20 cellular contexts compared by ENCODE assay signal in the genomic region with DNA sequence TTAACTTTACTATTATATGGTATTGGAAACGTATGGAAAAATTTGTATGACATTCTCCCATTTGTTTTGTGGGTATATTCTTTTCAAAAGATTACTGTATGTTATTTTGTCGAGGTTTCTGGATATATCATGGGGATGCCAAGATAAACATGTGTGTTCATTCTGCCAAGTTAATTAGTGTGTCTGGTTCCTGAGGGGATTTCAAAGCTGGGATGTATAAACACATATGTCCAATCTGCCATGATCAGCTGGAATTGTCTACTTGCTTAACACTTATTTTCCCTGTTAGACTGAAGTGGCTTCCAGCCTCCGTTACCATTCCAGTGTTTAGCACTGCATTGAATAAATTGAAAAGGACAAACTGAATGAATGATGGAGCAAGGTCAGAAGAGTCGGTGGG.
DNase-seq lines count a peak whose midpoint lies in the region; ATAC-seq, FAIRE-seq and TF ChIP-seq lines count a peak whose summit lies in the region.
"Had no signal": no experiment of that assay in that cellular context is flagged by ENCODE, and none has a peak within 500 bp of the region (broad histone marks: within the 10 kb centered on the region; RNA-seq: fewer than 3 reads in every experiment).

No MANE protein-coding gene starts in this region.

- CTCF ChIA-PET in SK-N-SH (lab: Yijun Ruan, JAX), result no interaction called here

- 0 out of 2 replicates have a peak, but pooled peaks have one; percentile 4 for TF ChIP-seq RAD21 in SK-N-SH (IDR thresholded peaks at IDR 0.05; ENCODE audit: low read length)

- no peaks in the 10 kb centered on the region for H3K9me1 ChIP-seq in keratinocyte (ENCODE audit: control insufficient read depth, extremely low read depth, insufficient read depth, low read length)

- H3K4me1 ChIP-seq in SK-N-SH (ENCODE audit: control insufficient read depth in 1 of 2, insufficient read depth in 2 of 2, low read depth in 1 of 2, low read length in 1 of 2) (peaks cover 0 to 8% of the 10 kb centered on the region in 2 experiments; a peak in 2 of 4 replicates), keratinocyte (ENCODE audit: control insufficient read depth, extremely low read depth, insufficient read depth, low read length) (peaks cover 21% of the 10 kb centered on the region), psoas muscle (no peaks in the 10 kb centered on the region)
- H3K4me1 ChIP-seq: BLaER1 had no signal

- H2AFZ ChIP-seq in SK-N-SH (ENCODE audit: low read depth), result no peak overlapping the region
- no peak overlapping the region for H2AFZ ChIP-seq in keratinocyte (ENCODE audit: control insufficient read depth, low read length)

- no peak for TF ChIP-seq CTCF in SK-N-SH (IDR thresholded peaks at IDR 0.05)
- TF ChIP-seq CTCF in keratinocyte (optimal IDR thresholded peaks at IDR 0.05 in 1 of 3, IDR thresholded peaks at IDR 0.05 in 1 of 3, conservative IDR thresholded peaks at IDR 0.05 in 1 of 3; ENCODE audit: extremely low read depth in 1 of 3, insufficient read depth in 2 of 3, low read length in 3 of 3), result no peak
- no peak for TF ChIP-seq CTCF in psoas muscle (IDR thresholded peaks at IDR 0.05)

- no peaks in the 10 kb centered on the region for H3F3A ChIP-seq in SK-N-SH (replicated peaks; ENCODE audit: insufficient read depth)

- H3K9ac ChIP-seq in SK-N-SH (no peak overlapping the region), keratinocyte (ENCODE audit: control insufficient read depth, extremely low read depth, insufficient read depth, low read length) (no peak overlapping the region)
- H3K9ac ChIP-seq: BLaER1 had no signal

- H4K20me1 ChIP-seq in SK-N-SH (ENCODE audit: insufficient read depth), result no peaks in the 10 kb centered on the region
- no peaks in the 10 kb centered on the region for H4K20me1 ChIP-seq in keratinocyte (ENCODE audit: control insufficient read depth, extremely low read depth, insufficient read depth, low read length)
- H4K20me1 ChIP-seq: BLaER1 had no signal

- dilution Hi-C loops in keratinocyte (cut with MboI; ENCODE audit: extremely low pct_ligation_motif_present, low sequenced_read_pairs), result no loop called here

- H3K79me2 ChIP-seq in SK-N-SH (ENCODE audit: insufficient read depth) (no peaks in the 10 kb centered on the region), keratinocyte (ENCODE audit: control insufficient read depth, insufficient read depth, low read length) (no peaks in the 10 kb centered on the region)

- POLR2A ChIA-PET in SK-N-SH (lab: Yijun Ruan, JAX), result no interaction called here

- H3K36me3 ChIP-seq in SK-N-SH (replicated peaks in 1 of 2; ENCODE audit: control insufficient read depth in 1 of 2, insufficient read depth in 2 of 2, low read length in 1 of 2) (no peaks in the 10 kb centered on the region), keratinocyte (ENCODE audit: control insufficient read depth in 2 of 2, extremely low read depth in 1 of 2, insufficient read depth in 2 of 2, low read length in 2 of 2) (no peaks in the 10 kb centered on the region), psoas muscle (ENCODE audit: insufficient read depth in 1 of 2, low read depth in 1 of 2) (no peaks in the 10 kb centered on the region)
- H3K36me3 ChIP-seq: BLaER1 had no signal

- H3K4me3 ChIP-seq in SK-N-SH (ENCODE audit: low read depth in 2 of 2, low read length in 1 of 2) (no peak overlapping the region), keratinocyte (ENCODE audit: control insufficient read depth in 2 of 3, extremely low read depth in 1 of 3, insufficient read depth in 2 of 3, low read depth in 1 of 3, low read length in 3 of 3) (no peak overlapping the region), psoas muscle (no peak overlapping the region)
- H3K4me3 ChIP-seq: BLaER1, GM12878 had no signal

- H3K27me3 ChIP-seq in SK-N-SH (ENCODE audit: insufficient read depth) (0 out of 2 replicates have a peak, but pooled peaks cover 4% of the 10 kb centered on the region), keratinocyte (ENCODE audit: control insufficient read depth, extremely low read depth, insufficient read depth, low read length) (no peaks in the 10 kb centered on the region), psoas muscle (ENCODE audit: insufficient read depth in 3 of 3, low read length in 2 of 3) (peaks cover 3 to 34% (median 7%) of the 10 kb centered on the region in 3 donors)
- H3K27me3 ChIP-seq: BLaER1 had no signal

- H3K9me2 ChIP-seq in SK-N-SH, result no peaks in the 10 kb centered on the region

- intact Hi-C loops in psoas muscle (cut with DNase I), result no loop called here

- WGBS in SK-N-SH (ENCODE audit: low lambda C conversion rate), result 20% methylated on average over 4 of the region's 4 CpGs
- WGBS in psoas muscle, 3 donors, result 57 to 68% (median 61%) methylated on average over 4 of the region's 4 CpGs

- H3K9me3 ChIP-seq in SK-N-SH (no peaks in the 10 kb centered on the region), keratinocyte (ENCODE audit: control insufficient read depth, low read depth, low read length) (no peaks in the 10 kb centered on the region), psoas muscle (no peaks in the 10 kb centered on the region)
- H3K9me3 ChIP-seq: BLaER1 had no signal

- peak in 1 of 2 experiments; percentile 74; a peak in 1 of 4 replicates for TF ChIP-seq EP300 in SK-N-SH (IDR thresholded peaks at IDR 0.05; ENCODE audit: borderline replicate concordance in 1 of 2, low read depth in 1 of 2, low read length in 1 of 2)

- peak; percentile 17 for FAIRE-seq in keratinocyte (lab: Jason Lieb, UNC)
- FAIRE-seq: A204.1, G401.6, GM12878, H54 had no signal

- ATAC-seq in GM19463 (IDR thresholded peaks at IDR 0.05; ENCODE audit: unreplicated experiment), result no peak
- ATAC-seq in psoas muscle, result no peak
- ATAC-seq: GM12878, Panc1, T-helper 17 cell had no signal

- peak; percentile 30 for DNase-seq in DMS 273 treated with DMSO at 0.1 percent for 48 hours (lab: John Stamatoyannopoulos, UW)
- peak; percentile 63 to 79 for DNase-seq in NCI-H446 (lab: John Stamatoyannopoulos, UW)
- peak; percentile 64 for DNase-seq in SK-N-SH
- DNase-seq in keratinocyte (ENCODE audit: low read depth, low spot score), result no peak
- no peak for DNase-seq in pons (ENCODE audit: low spot score)
- DNase-seq in psoas muscle, result no peak
- DNase-seq: CD4-positive, CD25-positive, alpha-beta regulatory T cell; NCI-H1048; NCI-H1417; NCI-H187; NCI-H748 treated with DMSO at 0.1 percent for 48 hours; SHP77 treated with DMSO at 0.1 percent for 48 hours; T-helper 17 cell had no signal

- H3K27ac ChIP-seq in SK-N-SH (ENCODE audit: low read depth in 2 of 2, low read length in 1 of 2) (peak overlapping the region in 1 of 2 experiments; percentile 78; a peak in 2 of 4 replicates), keratinocyte (ENCODE audit: control insufficient read depth, insufficient read depth, low read length) (no peak overlapping the region), psoas muscle (no peak overlapping the region)
- H3K27ac ChIP-seq: BLaER1 had no signal

- H3K4me2 ChIP-seq in SK-N-SH (no peak overlapping the region), keratinocyte (ENCODE audit: control insufficient read depth, extremely low read depth, insufficient read depth, low read depth, low read length) (no peak overlapping the region)
- H3K4me2 ChIP-seq: BLaER1 had no signal

TF ChIP-seq in SK-N-SH, 30 proteins besides CTCF, POLR2A, EP300 and RAD21:
- peak; percentile 44; the same call in 1 of the 2 replicates for TF ChIP-seq GATA2 (CRISPR knock-in tag; IDR thresholded peaks at IDR 0.05)
- TF ChIP-seq RXRA (IDR thresholded peaks at IDR 0.05; ENCODE audit: borderline replicate concordance, low read depth), result no peak
- peak; percentile 63; the same call in 1 of the 2 replicates for TF ChIP-seq RCOR1 (IDR thresholded peaks at IDR 0.05; ENCODE audit: low read length)
- no peak for TF ChIP-seq FOSL2 (IDR thresholded peaks at IDR 0.05; ENCODE audit: borderline replicate concordance, low read depth)
- TF ChIP-seq RFX5 (IDR thresholded peaks at IDR 0.05; ENCODE audit: low read length), result no peak
- no peak for TF ChIP-seq GABPA (IDR thresholded peaks at IDR 0.05; ENCODE audit: low read depth)
- TF ChIP-seq, protein P1, sequence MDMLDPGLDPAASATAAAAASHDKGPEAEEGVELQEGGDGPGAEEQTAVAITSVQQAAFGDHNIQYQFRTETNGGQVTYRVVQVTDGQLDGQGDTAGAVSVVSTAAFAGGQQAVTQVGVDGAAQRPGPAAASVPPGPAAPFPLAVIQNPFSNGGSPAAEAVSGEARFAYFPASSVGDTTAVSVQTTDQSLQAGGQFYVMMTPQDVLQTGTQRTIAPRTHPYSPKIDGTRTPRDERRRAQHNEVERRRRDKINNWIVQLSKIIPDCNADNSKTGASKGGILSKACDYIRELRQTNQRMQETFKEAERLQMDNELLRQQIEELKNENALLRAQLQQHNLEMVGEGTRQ (IDR thresholded peaks at IDR 0.05; ENCODE audit: borderline replicate concordance, low read depth, low read length), result no peak
- TF ChIP-seq, protein P2, sequence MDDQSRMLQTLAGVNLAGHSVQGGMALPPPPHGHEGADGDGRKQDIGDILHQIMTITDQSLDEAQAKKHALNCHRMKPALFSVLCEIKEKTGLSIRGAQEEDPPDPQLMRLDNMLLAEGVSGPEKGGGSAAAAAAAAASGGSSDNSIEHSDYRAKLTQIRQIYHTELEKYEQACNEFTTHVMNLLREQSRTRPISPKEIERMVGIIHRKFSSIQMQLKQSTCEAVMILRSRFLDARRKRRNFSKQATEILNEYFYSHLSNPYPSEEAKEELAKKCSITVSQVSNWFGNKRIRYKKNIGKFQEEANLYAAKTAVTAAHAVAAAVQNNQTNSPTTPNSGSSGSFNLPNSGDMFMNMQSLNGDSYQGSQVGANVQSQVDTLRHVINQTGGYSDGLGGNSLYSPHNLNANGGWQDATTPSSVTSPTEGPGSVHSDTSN (IDR thresholded peaks at IDR 0.05), result no peak
- TF ChIP-seq SIN3A (IDR thresholded peaks at IDR 0.05; ENCODE audit: borderline replicate concordance, low read depth, low read length), result no peak
- TF ChIP-seq YY1 (IDR thresholded peaks at IDR 0.05; ENCODE audit: low read depth), result no peak
- peak; percentile 56 for TF ChIP-seq CHD2 (IDR thresholded peaks at IDR 0.05; ENCODE audit: low read length, partially characterized antibody)

Comparison
In these comparisons a context has a peak if more than half of its experiments do, and no peak if none do; other contexts are left out.
1. DNase-seq: peak in DMS 273 treated with DMSO at 0.1 percent for 48 hours (single experiment), NCI-H446 (2 of 2) and SK-N-SH (single experiment); none in keratinocyte (single experiment), pons (single experiment) and psoas muscle (0 of 2).